Comparison of ENCODE assay signal across 8 cellular contexts in the genomic region with DNA sequence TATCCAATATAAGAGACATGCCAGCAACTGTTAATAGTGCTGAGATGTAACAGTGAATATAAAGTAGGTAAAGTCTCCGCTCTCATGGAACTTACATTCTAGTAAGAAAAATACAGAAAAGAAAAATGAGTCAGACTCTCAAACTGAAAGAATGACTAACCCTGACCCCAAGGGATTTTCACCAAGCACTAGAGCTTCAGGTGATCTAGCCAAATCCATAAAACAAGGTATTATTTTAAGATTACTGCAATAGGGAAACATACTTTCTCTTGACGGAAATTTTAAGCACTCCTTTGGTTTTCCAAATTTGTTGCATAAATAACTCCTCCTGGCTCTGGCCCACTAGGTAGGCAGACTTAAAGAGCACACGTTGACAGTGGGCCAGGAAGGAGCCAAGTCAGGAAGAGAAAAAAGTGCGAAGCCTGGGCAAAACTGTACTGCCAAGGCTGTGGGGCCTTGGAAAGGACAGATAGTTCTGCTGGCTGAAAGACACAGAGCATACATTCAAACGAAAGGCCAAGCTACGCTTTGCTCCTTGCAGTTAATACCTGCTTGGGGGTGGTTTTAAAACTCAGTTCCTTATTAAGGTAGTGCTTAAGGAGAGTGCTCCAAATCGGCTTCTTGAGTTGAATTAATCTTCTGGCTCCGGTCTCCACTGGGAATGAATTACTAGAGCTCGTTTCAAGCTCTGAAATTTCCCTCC. TPM values are rescaled to one million over a fixed set of nuclear protein-coding genes. Genes with fewer than 3 reads are reported as not detected.
DNase-seq lines count a peak whose midpoint lies in the region; ATAC-seq, FAIRE-seq and TF ChIP-seq lines count a peak whose summit lies in the region.

No MANE protein-coding gene starts in this region.

- TF ChIP-seq CTCF in A549 (IDR thresholded peaks at IDR 0.05) (no peak), WI38 (IDR thresholded peaks at IDR 0.05; ENCODE audit: low read depth, low read length) (no peak), glutamatergic neuron (IDR thresholded peaks at IDR 0.05; ENCODE audit: partially characterized antibody, unreplicated experiment) (no peak)

- peak overlapping the region; percentile 86 for H3K4me3 ChIP-seq in A549
- peak overlapping the region; percentile 80 for H3K4me3 ChIP-seq in WI38 (ENCODE audit: low read depth, low read length)
- H3K4me3 ChIP-seq in small intestine (ENCODE audit: low read depth in 1 of 2, low read length in 2 of 2), result peak overlapping the region; percentile 76 to 88

- POLR2A ChIA-PET in A549 (lab: Yijun Ruan, JAX), result no interaction called here

- TF ChIP-seq POLR2A in A549 (IDR thresholded peaks at IDR 0.05; ENCODE audit: low read length), result no peak

- H3K4me3 Mint-ChIP-seq in glutamatergic neuron (ENCODE audit: unreplicated experiment), result peak overlapping the region; percentile 91

- FAIRE-seq in A549 (lab: Jason Lieb, UNC) (no peak), small intestine (lab: Jason Lieb, UNC) (no peak)

- no peaks in the 10 kb centered on the region for H3K27me3 ChIP-seq in small intestine (ENCODE audit: control insufficient read depth in 2 of 2, insufficient read depth in 2 of 2, low read length in 2 of 2)

- no peak for ATAC-seq in A549
- ATAC-seq in GM18508 (IDR thresholded peaks at IDR 0.05; ENCODE audit: insufficient read depth, unreplicated experiment), result peak; percentile 39
- ATAC-seq in HG03097 (IDR thresholded peaks at IDR 0.05; ENCODE audit: low FRiP score, unreplicated experiment), result peak; percentile 33

- H3K4me1 ChIP-seq in A549 (peaks cover 14% of the 10 kb centered on the region; the same call in 2 of the 3 replicates), small intestine (ENCODE audit: control insufficient read depth in 2 of 2, insufficient read depth in 1 of 2, low read depth in 1 of 2, low read length in 1 of 2) (peaks cover 3 to 6% of the 10 kb centered on the region in 2 donors)

- peaks cover 4% of the 10 kb centered on the region for H3K27me3 Mint-ChIP-seq in glutamatergic neuron (ENCODE audit: unreplicated experiment)

- 44% methylated on average over 9 of the region's 9 CpGs for WGBS in A549 (ENCODE audit: missing lambda C conversion rate)
- 19 to 42% (median 21%) methylated on average over 9 of the region's 9 CpGs for WGBS in small intestine, 3 donors

- H3K27ac Mint-ChIP-seq in glutamatergic neuron (ENCODE audit: unreplicated experiment), result peak overlapping the region; percentile 57

- CTCF ChIA-PET in A549 (lab: Yijun Ruan, JAX), result interaction anchor here (0.9 kb wide), 1 partner anchor 220 kb away, joined by 4 read pairs; no protein-coding TSS in a partner anchor

- H3K4me1 Mint-ChIP-seq in glutamatergic neuron (ENCODE audit: low read depth, unreplicated experiment), result peaks cover 3% of the 10 kb centered on the region

- H3K36me3 Mint-ChIP-seq in glutamatergic neuron (ENCODE audit: unreplicated experiment), result no peaks in the 10 kb centered on the region

- no peak for TF ChIP-seq EP300 in A549 (IDR thresholded peaks at IDR 0.05)

- H3K9me3 Mint-ChIP-seq in glutamatergic neuron (ENCODE audit: unreplicated experiment), result peaks cover 3% of the 10 kb centered on the region

- no peak for DNase-seq in A549 (ENCODE audit: low read depth in 1 of 2, low spot score in 1 of 2)
- DNase-seq in glutamatergic neuron, result no peak
- peak; percentile 5 for DNase-seq in small intestine
- DNase-seq in DMS153 (lab: John Stamatoyannopoulos, UW), result no peak
- no peak for DNase-seq in HCEC 1CT

- peak overlapping the region; percentile 90 for H3K4me2 ChIP-seq in A549

- H3K27ac ChIP-seq in A549 (peak overlapping the region; percentile 89 to 95), small intestine (ENCODE audit: low read depth in 1 of 2, low read length in 1 of 2) (peak overlapping the region in 1 of 2 donors; percentile 84)

- no peaks in the 10 kb centered on the region for H3K9me3 ChIP-seq in A549
- H3K9me3 ChIP-seq in small intestine (ENCODE audit: control insufficient read depth, low read depth), result no peaks in the 10 kb centered on the region

- no peak for TF ChIP-seq RAD21 in A549 (conservative IDR thresholded peaks at IDR 0.05 in 1 of 2, IDR thresholded peaks at IDR 0.05 in 1 of 2)

- H3K36me3 ChIP-seq in small intestine (ENCODE audit: control insufficient read depth in 2 of 2, insufficient read depth in 2 of 2, low read length in 2 of 2), result no peaks in the 10 kb centered on the region

TF ChIP-seq in A549, 52 proteins besides CTCF, POLR2A, EP300 and RAD21:
- TF ChIP-seq CBX2 (IDR thresholded peaks at IDR 0.05; ENCODE audit: borderline replicate concordance, low read depth) (no peak), CHD2 (IDR thresholded peaks at IDR 0.05; ENCODE audit: low read length, partially characterized antibody) (no peak), HES2 (IDR thresholded peaks at IDR 0.05) (no peak), RNF2 (IDR thresholded peaks at IDR 0.05; ENCODE audit: borderline replicate concordance, low read depth) (no peak), ZSCAN20 (CRISPR knock-in tag; IDR thresholded peaks at IDR 0.05) (no peak), BHLHE40 (IDR thresholded peaks at IDR 0.05; ENCODE audit: low read depth, low read length) (no peak), CBX8 (IDR thresholded peaks at IDR 0.05) (no peak), HDAC2 (IDR thresholded peaks at IDR 0.05) (no peak), CEBPB (IDR thresholded peaks at IDR 0.05) (no peak), FOXS1 (CRISPR knock-in tag; IDR thresholded peaks at IDR 0.05) (no peak), CHD4 (IDR thresholded peaks at IDR 0.05; ENCODE audit: borderline replicate concordance) (no peak), RFX5 (IDR thresholded peaks at IDR 0.05) (no peak), EHF (CRISPR knock-in tag; IDR thresholded peaks at IDR 0.05) (no peak), KDM5A (IDR thresholded peaks at IDR 0.05) (no peak), ELK1 (IDR thresholded peaks at IDR 0.05; ENCODE audit: low read depth, low read length) (no peak), PHF8 (IDR thresholded peaks at IDR 0.05; ENCODE audit: borderline replicate concordance, low read depth) (no peak), FOSB (CRISPR knock-in tag; IDR thresholded peaks at IDR 0.05) (no peak)

RNA-seq across cellular contexts. Expression of gene GOT2, which starts 1.4 kb away (rescaled TPM):
- polyA plus RNA-seq in A549 (2011; rRNA removed), result 134 and 145 TPM in 2 replicates
- 86.6 and 107 TPM in 2 replicates for polyA plus RNA-seq in A549 (2012; cell fraction: cytosol; rRNA removed)
- polyA plus RNA-seq in A549 (2012; cell fraction: nucleus; rRNA removed), result 88.4 and 115 TPM in 2 replicates
- 162 to 171 TPM (median 168 TPM) in 3 replicates for polyA plus RNA-seq in A549 (2017; fragmentation: RNase III; extraction: RNeasy Plus Mini Kit Qiagen cat#74134 plus additional on column Dnase treatment)
- polyA minus RNA-seq in A549 (2011; rRNA and poly(A)+ RNA removed), result 108 and 133 TPM in 2 replicates
- total RNA-seq in glutamatergic neuron (ENCODE audit: unreplicated experiment), result 92.5 TPM
- polyA plus RNA-seq in small intestine, result 10 to 100 TPM; 41.9 to 78.3 (median 63.3) TPM

RNA-seq across cellular contexts. Expression of gene SLC38A7, which starts 48.1 kb away (rescaled TPM):
- polyA plus RNA-seq in A549 (2011; rRNA removed) (8.4 and 9.9 TPM in 2 replicates), A549 (2017; fragmentation: RNase III; extraction: RNeasy Plus Mini Kit Qiagen cat#74134 plus additional on column Dnase treatment) (16.0 to 19.9 TPM (median 18.2 TPM) in 3 replicates), small intestine (1 to 10 TPM; 2.7 to 7.9 (median 3.6) TPM)
- polyA plus RNA-seq in A549 (2012; cell fraction: cytosol; rRNA removed), result 9.7 and 12.8 TPM in 2 replicates
- 26.1 and 32.5 TPM in 2 replicates for polyA plus RNA-seq in A549 (2012; cell fraction: nucleus; rRNA removed)
- 24.6 and 25.0 TPM in 2 replicates for polyA minus RNA-seq in A549 (2011; rRNA and poly(A)+ RNA removed)
- 52.9 TPM for total RNA-seq in glutamatergic neuron (ENCODE audit: unreplicated experiment)

Comparison
In these comparisons a context has a peak if more than half of its experiments do, and no peak if none do; other contexts are left out.
1. ATAC-seq: peak in GM18508 (single experiment) and HG03097 (single experiment); none in A549 (0 of 2).
2. Peak in every context shown above with its lines, with median percentiles within 50 percentile points of each other: H3K4me3 ChIP-seq.